ENCODE assay signal across 25 cellular contexts in genomic region chr1:19712928-19713327, GRCh38. TPM values are rescaled to one million over a fixed set of nuclear protein-coding genes. Genes with fewer than 3 reads are reported as not detected.
"Had no signal": no experiment of that assay in that cellular context is flagged by ENCODE, and none has a peak within 500 bp of the region (broad histone marks: within the 10 kb centered on the region; RNA-seq: fewer than 3 reads in every experiment).

No MANE protein-coding gene starts in this region.

- H3K4me3 ChIP-seq: left ventricle myocardium inferior, thoracic aorta, vagina had no signal

- H3K27me3 Mint-ChIP-seq: dendritic cell treated with granulocyte-macrophage colony-stimulating factor and Interleukin-4, amounts not matched to agents 40 ng/mL and 50 ng/mL, for 4 days; naive thymus-derived CD4-positive, alpha-beta T cell had no signal

- H3K4me1 ChIP-seq: foreskin keratinocyte, left ventricle myocardium inferior, vagina had no signal

- H3K4me3 Mint-ChIP-seq: brain; dendritic cell treated with granulocyte-macrophage colony-stimulating factor and Interleukin-4, amounts not matched to agents 40 ng/mL and 50 ng/mL, for 4 days; immature natural killer cell; naive thymus-derived CD4-positive, alpha-beta T cell; neural crest cell; stimulated activated effector memory CD8-positive, alpha-beta T cell treated with anti-CD3 and anti-CD28 coated beads, Interleukin-12 subunit alpha, Interleukin-12 subunit beta, amount 100 ng/mL, for 72 hours; type B pancreatic cell had no signal

- H3K27ac Mint-ChIP-seq: activated T-helper 2 cell treated with anti-CD3 and anti-CD28 coated beads, Interferon-gamma antibody, Interleukin-2, Interleukin-4, amounts not matched to agents 10 μg/mL and 5 μg/mL and 100 μg/mL, durations not matched to agents 14 hours and 24 hours and 36 hours; brain; dendritic cell treated with granulocyte-macrophage colony-stimulating factor and Interleukin-4, amounts not matched to agents 40 ng/mL and 50 ng/mL, for 4 days; immature natural killer cell; stimulated activated effector memory CD8-positive, alpha-beta T cell treated with anti-CD3 and anti-CD28 coated beads, Interleukin-12 subunit alpha, Interleukin-12 subunit beta, amount 100 ng/mL, for 72 hours; type B pancreatic cell had no signal

- DNase-seq: activated CD4-positive, alpha-beta T cell treated with anti-CD3 and anti-CD28 coated beads, Interleukin-2, amount 50 U/mL, for 48 hours; activated naive CD4-positive, alpha-beta T cell; aorta; caudate nucleus; effector CD8-positive, alpha-beta T cell; erythroblast; foreskin keratinocyte; immature natural killer cell; left ventricle myocardium inferior; naive thymus-derived CD4-positive, alpha-beta T cell; small intestine; stimulated activated CD4-positive, alpha-beta T cell treated with anti-CD3 and anti-CD28 coated beads, Interleukin-2, amount 100 ng/mL, for 24 hours had no signal

- H3K9me3 ChIP-seq: left ventricle myocardium inferior, thoracic aorta, vagina had no signal

- H3K36me3 ChIP-seq: left ventricle myocardium inferior, vagina had no signal

- H3K27me3 ChIP-seq: foreskin keratinocyte, vagina had no signal

- H3K9me3 Mint-ChIP-seq: activated T-helper 2 cell treated with anti-CD3 and anti-CD28 coated beads, Interferon-gamma antibody, Interleukin-2, Interleukin-4, amounts not matched to agents 10 μg/mL and 5 μg/mL and 100 μg/mL, durations not matched to agents 14 hours and 24 hours and 36 hours; dendritic cell treated with granulocyte-macrophage colony-stimulating factor and Interleukin-4, amounts not matched to agents 40 ng/mL and 50 ng/mL, for 4 days; immature natural killer cell; naive thymus-derived CD4-positive, alpha-beta T cell; neural crest cell; stimulated activated effector memory CD8-positive, alpha-beta T cell treated with anti-CD3 and anti-CD28 coated beads, Interleukin-12 subunit alpha, Interleukin-12 subunit beta, amount 100 ng/mL, for 72 hours; type B pancreatic cell had no signal

- ATAC-seq: foreskin keratinocyte; naive thymus-derived CD4-positive, alpha-beta T cell; sciatic nerve; stimulated activated effector memory CD8-positive, alpha-beta T cell treated with anti-CD3 and anti-CD28 coated beads, Interleukin-12 subunit alpha, Interleukin-12 subunit beta, amount 100 ng/mL, for 72 hours had no signal

- H3K36me3 Mint-ChIP-seq: brain, type B pancreatic cell had no signal

- H3K27ac ChIP-seq: foreskin keratinocyte, left ventricle myocardium inferior, thoracic aorta, vagina had no signal

- FAIRE-seq: small intestine had no signal

RNA-seq across cellular contexts. Expression of gene HTR6, which starts 48.3 kb away (rescaled TPM):
- total RNA-seq: activated T-helper 2 cell treated with anti-CD3 and anti-CD28 coated beads, Interferon-gamma antibody, Interleukin-2, Interleukin-4, amounts not matched to agents 10 μg/mL and 5 μg/mL and 100 μg/mL, durations not matched to agents 14 hours and 24 hours and 36 hours; foreskin keratinocyte; glomerular endothelial cell; left ventricle myocardium inferior; lung microvascular endothelial cell; neural crest cell; omental fat pad; renal cortical epithelial cell; sciatic nerve; vagina had no signal
